9 cellular contexts compared by ENCODE assay signal in the genomic region with DNA sequence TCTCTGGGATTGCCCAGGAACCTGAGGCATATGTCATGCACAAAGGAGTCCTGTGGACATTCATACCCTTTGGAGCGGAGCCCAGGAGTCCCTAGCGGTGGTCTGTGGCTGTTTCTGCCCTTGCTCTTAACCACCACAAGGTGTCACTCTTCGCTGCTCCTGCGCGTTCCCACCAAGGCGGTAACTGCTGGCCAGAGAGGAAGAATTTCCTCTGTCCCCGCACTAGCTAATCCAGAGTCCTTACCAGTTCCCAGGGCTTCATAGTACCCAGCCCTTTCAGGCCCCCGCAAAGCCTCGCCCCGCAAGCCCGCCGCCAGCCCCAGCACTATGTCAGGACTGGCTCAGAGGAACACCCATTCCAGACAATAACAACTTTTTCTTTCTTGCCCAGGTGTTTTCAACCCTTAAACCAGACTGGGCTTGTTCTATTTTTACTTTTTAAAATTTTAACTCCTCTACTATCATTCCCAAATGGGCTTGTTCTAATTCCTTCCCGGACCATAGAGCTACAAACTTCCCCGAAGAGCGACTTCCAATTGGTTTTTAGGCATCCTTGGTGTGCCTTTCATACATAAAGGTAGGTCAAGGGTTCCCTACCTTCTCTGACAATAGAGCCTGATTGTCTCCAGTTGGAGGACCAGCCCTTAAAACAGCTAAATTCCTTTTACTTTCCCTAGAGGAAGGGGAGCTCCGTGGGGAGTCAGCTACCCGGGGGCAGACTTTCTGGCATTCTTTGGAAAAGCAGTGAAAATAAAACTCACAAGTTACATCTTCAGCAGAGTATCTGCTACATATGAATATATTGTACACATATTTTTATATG. TPM values are rescaled to one million over a fixed set of nuclear protein-coding genes. Genes with fewer than 3 reads are reported as not detected.
DNase-seq lines count a peak whose midpoint lies in the region; ATAC-seq and TF ChIP-seq lines count a peak whose summit lies in the region.
"Had no signal": no experiment of that assay in that cellular context is flagged by ENCODE, and none has a peak within 500 bp of the region (broad histone marks: within the 10 kb centered on the region; RNA-seq: fewer than 3 reads in every experiment).

No MANE protein-coding gene starts in this region.

- H3K27ac ChIP-seq in CD4-positive, alpha-beta T cell (ENCODE audit: low read depth, low read length), result no peak overlapping the region
- H3K27ac ChIP-seq in Peyer's patch, result peak overlapping the region in 1 of 4 donors; percentile 13

- H3K9me3 Mint-ChIP-seq in CD4-positive, alpha-beta T cell, result no peaks in the 10 kb centered on the region
- no peaks in the 10 kb centered on the region for H3K9me3 Mint-ChIP-seq in activated T-cell treated with anti-CD3 and anti-CD28 coated beads, Interleukin-2, amount 50 U/mL, for 24 hours
- no peaks in the 10 kb centered on the region for H3K9me3 Mint-ChIP-seq in naive thymus-derived CD8-positive, alpha-beta T cell
- no peaks in the 10 kb centered on the region for H3K9me3 Mint-ChIP-seq in stimulated activated memory B cell treated with anti-CD40 and anti-IgM and Interleukin-4, amounts not matched to agents 10 μg/mL and 1 μg/mL and 100 μg/mL, for 72 hours
- H3K9me3 Mint-ChIP-seq: activated naive CD4-positive, alpha-beta T cell treated with anti-CD3 and anti-CD28 coated beads, Interleukin-2, amount 50 U/mL, for 24 hours had no signal

- DNase-seq in CD4-positive, alpha-beta T cell, result peak; percentile 43 to 67 (median 52)
- DNase-seq in LHCN-M2 (ENCODE audit: low read depth) (peak; percentile 88), Peyer's patch (peak; percentile 58 to 86 (median 77)), fibroblast of mammary gland (ENCODE audit: low read depth) (peak; percentile 91)
- DNase-seq in activated T-cell treated with anti-CD3 and anti-CD28 coated beads, Interleukin-2, amount 50 U/mL, for 24 hours, result peak; percentile 73
- DNase-seq in naive thymus-derived CD8-positive, alpha-beta T cell, result peak; percentile 43 to 81 (median 65)

- H3K27me3 Mint-ChIP-seq in CD4-positive, alpha-beta T cell, result no peaks in the 10 kb centered on the region
- no peaks in the 10 kb centered on the region for H3K27me3 Mint-ChIP-seq in activated T-cell treated with anti-CD3 and anti-CD28 coated beads, Interleukin-2, amount 50 U/mL, for 24 hours
- H3K27me3 Mint-ChIP-seq in naive thymus-derived CD8-positive, alpha-beta T cell, result no peaks in the 10 kb centered on the region
- peaks cover 2% of the 10 kb centered on the region for H3K27me3 Mint-ChIP-seq in stimulated activated memory B cell treated with anti-CD40 and anti-IgM and Interleukin-4, amounts not matched to agents 10 μg/mL and 1 μg/mL and 100 μg/mL, for 72 hours
- H3K27me3 Mint-ChIP-seq: activated naive CD4-positive, alpha-beta T cell treated with anti-CD3 and anti-CD28 coated beads, Interleukin-2, amount 50 U/mL, for 24 hours had no signal

- H3K4me3 ChIP-seq in Peyer's patch (peak overlapping the region in 1 of 4 donors; percentile 10), fibroblast of mammary gland (ENCODE audit: control insufficient read depth, low read depth, low read length) (no peak overlapping the region)

- no peaks in the 10 kb centered on the region for H3K36me3 Mint-ChIP-seq in CD4-positive, alpha-beta T cell (ENCODE audit: low read depth)
- H3K36me3 Mint-ChIP-seq in activated T-cell treated with anti-CD3 and anti-CD28 coated beads, Interleukin-2, amount 50 U/mL, for 24 hours (ENCODE audit: low read depth), result no peaks in the 10 kb centered on the region
- no peaks in the 10 kb centered on the region for H3K36me3 Mint-ChIP-seq in naive thymus-derived CD8-positive, alpha-beta T cell
- no peaks in the 10 kb centered on the region for H3K36me3 Mint-ChIP-seq in stimulated activated memory B cell treated with anti-CD40 and anti-IgM and Interleukin-4, amounts not matched to agents 10 μg/mL and 1 μg/mL and 100 μg/mL, for 72 hours
- H3K36me3 Mint-ChIP-seq: activated naive CD4-positive, alpha-beta T cell treated with anti-CD3 and anti-CD28 coated beads, Interleukin-2, amount 50 U/mL, for 24 hours had no signal

- peaks cover 9% of the 10 kb centered on the region for H3K4me1 Mint-ChIP-seq in CD4-positive, alpha-beta T cell (ENCODE audit: low read depth)
- H3K4me1 Mint-ChIP-seq in activated T-cell treated with anti-CD3 and anti-CD28 coated beads, Interleukin-2, amount 50 U/mL, for 24 hours (ENCODE audit: low read depth), result peaks cover 5% of the 10 kb centered on the region
- peaks cover 4 to 11% (median 6%) of the 10 kb centered on the region in 4 donors for H3K4me1 Mint-ChIP-seq in naive thymus-derived CD8-positive, alpha-beta T cell
- peaks cover 10% of the 10 kb centered on the region for H3K4me1 Mint-ChIP-seq in stimulated activated memory B cell treated with anti-CD40 and anti-IgM and Interleukin-4, amounts not matched to agents 10 μg/mL and 1 μg/mL and 100 μg/mL, for 72 hours

- no peak for TF ChIP-seq POLR2A in Peyer's patch (IDR thresholded peaks at IDR 0.05)

- no peak overlapping the region for H3K27ac Mint-ChIP-seq in CD4-positive, alpha-beta T cell
- H3K27ac Mint-ChIP-seq in activated T-cell treated with anti-CD3 and anti-CD28 coated beads, Interleukin-2, amount 50 U/mL, for 24 hours, result no peak overlapping the region
- H3K27ac Mint-ChIP-seq in naive thymus-derived CD8-positive, alpha-beta T cell, result peak overlapping the region in 2 of 10 donors; percentile 2 to 8
- H3K27ac Mint-ChIP-seq in stimulated activated memory B cell treated with anti-CD40 and anti-IgM and Interleukin-4, amounts not matched to agents 10 μg/mL and 1 μg/mL and 100 μg/mL, for 72 hours, result no peak overlapping the region
- H3K27ac Mint-ChIP-seq: activated naive CD4-positive, alpha-beta T cell treated with anti-CD3 and anti-CD28 coated beads, Interleukin-2, amount 50 U/mL, for 24 hours had no signal

- intact Hi-C loops in CD4-positive, alpha-beta T cell (cut with DNase I, micrococcal nuclease), result loop anchor here (1.0 to 10.0 kb wide), 9 partner anchors 42 to 612 kb away; a partner anchor contains a TSS

- CTCF ChIA-PET in CD4-positive, alpha-beta T cell (lab: Charles Lee), result interaction anchor here (0.6 to 3.3 kb wide), 30 partner anchors 9 to 566 kb away, joined by 3 to 37 read pairs (median 3); a partner anchor contains a TSS

- TF ChIP-seq CTCF in CD4-positive, alpha-beta T cell (IDR thresholded peaks at IDR 0.05), result peak; percentile 96
- TF ChIP-seq CTCF in Peyer's patch (IDR thresholded peaks at IDR 0.05) (peak; percentile 86 to 99 (median 98)), fibroblast of mammary gland (conservative IDR thresholded peaks at IDR 0.05; ENCODE audit: control insufficient read depth, insufficient read depth, low read depth, low read length) (peak; percentile 100)

- peak; percentile 96 for ATAC-seq in CD4-positive, alpha-beta T cell (ENCODE audit: poor library complexity)
- peak; percentile 77 for ATAC-seq in GM21423 (IDR thresholded peaks at IDR 0.05; ENCODE audit: unreplicated experiment)
- ATAC-seq in naive thymus-derived CD8-positive, alpha-beta T cell, result peak; percentile 95 to 100
- peak; percentile 89 for ATAC-seq in stimulated activated memory B cell treated with anti-CD40 and anti-IgM and Interleukin-4, amounts not matched to agents 10 μg/mL and 1 μg/mL and 100 μg/mL, for 72 hours

- H3K4me3 Mint-ChIP-seq in CD4-positive, alpha-beta T cell, result no peak overlapping the region
- H3K4me3 Mint-ChIP-seq in activated T-cell treated with anti-CD3 and anti-CD28 coated beads, Interleukin-2, amount 50 U/mL, for 24 hours, result no peak overlapping the region
- peak overlapping the region in 6 of 10 donors; percentile 11 to 64 (median 42) for H3K4me3 Mint-ChIP-seq in naive thymus-derived CD8-positive, alpha-beta T cell
- H3K4me3 Mint-ChIP-seq in stimulated activated memory B cell treated with anti-CD40 and anti-IgM and Interleukin-4, amounts not matched to agents 10 μg/mL and 1 μg/mL and 100 μg/mL, for 72 hours, result no peak overlapping the region
- H3K4me3 Mint-ChIP-seq: activated naive CD4-positive, alpha-beta T cell treated with anti-CD3 and anti-CD28 coated beads, Interleukin-2, amount 50 U/mL, for 24 hours had no signal

- no peaks in the 10 kb centered on the region for H3K36me3 ChIP-seq in Peyer's patch

- no peaks in the 10 kb centered on the region for H3K9me3 ChIP-seq in CD4-positive, alpha-beta T cell (ENCODE audit: control insufficient read depth, low read length)
- H3K9me3 ChIP-seq in Peyer's patch, result no peaks in the 10 kb centered on the region

- POLR2A ChIA-PET in CD4-positive, alpha-beta T cell (lab: Charles Lee), result interaction anchor here (0.7 to 1.6 kb wide), 2 partner anchors 14 to 161 kb away, joined by 3 to 5 read pairs; no protein-coding TSS in a partner anchor
- POLR2A ChIA-PET in naive thymus-derived CD8-positive, alpha-beta T cell (lab: Charles Lee), result interaction anchor here (0.6 to 1.1 kb wide), 4 partner anchors 9 to 228 kb away, joined by 3 read pairs; no protein-coding TSS in a partner anchor

- H3K4me1 ChIP-seq in Peyer's patch, result peaks cover 0 to 15% (median 0%) of the 10 kb centered on the region in 4 donors

- H3K27me3 ChIP-seq in CD4-positive, alpha-beta T cell (ENCODE audit: control insufficient read depth, insufficient read depth, low read length), result no peaks in the 10 kb centered on the region
- H3K27me3 ChIP-seq in Peyer's patch, result no peaks in the 10 kb centered on the region

RNA-seq across cellular contexts. Expression of a gene that starts 31.8 kb away (rescaled TPM):
- 1 to 10 TPM in 1 of 2 experiments, under 1 TPM in 1; 0.20 to 1.1 TPM for total RNA-seq in CD4-positive, alpha-beta T cell
- total RNA-seq in LHCN-M2 (2014; rRNA removed) (0.75 and 0.77 TPM in 2 replicates), Peyer's patch (10 to 100 TPM in 1 of 4 donors, 1 to 10 TPM in 3; 4.0 to 11.7 (median 8.7) TPM)
- 0.67 TPM for polyA plus RNA-seq in LHCN-M2 (2012)
- 1 to 10 TPM in 1 of 2 experiments, under 1 TPM in 1; 0.42 to 1.5 TPM for total RNA-seq in naive thymus-derived CD8-positive, alpha-beta T cell
- polyA plus RNA-seq in naive thymus-derived CD8-positive, alpha-beta T cell, result under 1 TPM in 2 of 3 donors, not detected in 1; 0.13 to 0.89 TPM

RNA-seq across cellular contexts. Expression of a gene that starts 54.8 kb away (rescaled TPM):
- total RNA-seq in CD4-positive, alpha-beta T cell, result 10 to 100 TPM; 55.7 to 58.4 TPM
- total RNA-seq in LHCN-M2 (2014; rRNA removed) (74.1 and 87.5 TPM in 2 replicates), Peyer's patch (10 to 100 TPM; 33.5 to 48.7 (median 39.2) TPM)
- polyA plus RNA-seq in LHCN-M2 (2012), result 68.6 TPM
- 10 to 100 TPM; 47.7 to 53.3 TPM for total RNA-seq in naive thymus-derived CD8-positive, alpha-beta T cell
- polyA plus RNA-seq in naive thymus-derived CD8-positive, alpha-beta T cell, result 10 to 100 TPM; 25.9 to 42.9 (median 26.5) TPM

Comparison
In these comparisons a context has a peak if more than half of its experiments do, and no peak if none do; other contexts are left out.
1. H3K4me3 Mint-ChIP-seq: peak in naive thymus-derived CD8-positive, alpha-beta T cell (6 of 10); none in CD4-positive, alpha-beta T cell (single experiment), activated T-cell treated with anti-CD3 and anti-CD28 coated beads, Interleukin-2, amount 50 U/mL, for 24 hours (single experiment) and stimulated activated memory B cell treated with anti-CD40 and anti-IgM and Interleukin-4, amounts not matched to agents 10 μg/mL and 1 μg/mL and 100 μg/mL, for 72 hours (single experiment).
2. Peak in every context shown above with its lines, with median percentiles within 50 percentile points of each other: ATAC-seq, DNase-seq and CTCF ChIP-seq.